19 cellular contexts compared by ENCODE assay signal in the genomic region with DNA sequence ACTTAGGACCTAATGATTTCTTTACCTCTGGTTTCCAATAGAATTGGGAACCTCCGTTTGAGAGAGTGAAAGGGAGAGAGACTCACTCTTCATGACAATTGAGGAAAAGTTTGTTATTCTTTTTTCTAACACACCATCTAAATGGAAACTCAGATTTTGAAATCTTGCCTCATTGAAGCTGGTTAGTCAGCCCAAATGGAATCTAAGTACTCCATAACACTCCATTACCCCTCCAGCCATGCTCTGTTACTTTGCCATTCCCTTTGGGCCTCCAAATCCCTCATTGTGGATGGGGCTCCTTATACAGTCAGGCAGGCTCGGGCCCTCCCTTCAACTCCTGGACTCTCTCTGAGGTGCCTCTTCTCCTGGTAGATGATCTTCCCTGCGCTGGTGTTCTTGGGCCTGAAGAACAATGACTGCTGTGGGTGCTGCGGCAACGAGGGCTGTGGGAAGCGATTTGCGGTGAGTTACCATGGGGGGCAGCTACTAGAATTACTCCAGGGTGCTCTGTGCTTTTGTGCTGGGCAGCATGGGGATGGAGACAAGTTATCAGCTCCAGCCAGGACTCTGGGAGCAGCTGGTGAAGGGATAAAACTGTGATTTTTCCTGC. TPM values are rescaled to one million over a fixed set of nuclear protein-coding genes. Genes with fewer than 3 reads are reported as not detected.
"Had no signal": no experiment of that assay in that cellular context is flagged by ENCODE, and none has a peak within 500 bp of the region (broad histone marks: within the 10 kb centered on the region; RNA-seq: fewer than 3 reads in every experiment).

No MANE protein-coding gene starts in this region.

- H3K27ac ChIP-seq: colonic mucosa, epithelial cell of prostate, testis had no signal

- H3K27ac Mint-ChIP-seq: activated CD4-positive, alpha-beta T cell treated with anti-CD3 and anti-CD28 coated beads, Interleukin-2, amount 10 ng/mL, durations not matched to agents 24 days and 14 days; activated naive CD4-positive, alpha-beta T cell treated with anti-CD3 and anti-CD28 coated beads, Interleukin-2, amount 10 ng/mL, durations not matched to agents 7 days and 5 days; activated T-helper 17 cell treated with anti-CD3 and anti-CD28 coated beads, Interleukin-2, amount 50 U/mL, for 72 hours; stimulated activated naive CD8-positive, alpha-beta T cell treated with anti-CD3 and anti-CD28 coated beads, Interleukin-15, amount 100 ng/mL, for 72 hours had no signal

- DNase-seq: activated CD4-positive, alpha-beta T cell treated with anti-CD3 and anti-CD28 coated beads, Interleukin-2, amount 10 ng/mL, durations not matched to agents 24 days and 14 days; activated CD8-positive, alpha-beta memory T cell treated with anti-CD3 and anti-CD28 coated beads for 24 hours; activated naive CD4-positive, alpha-beta T cell treated with anti-CD3 and anti-CD28 coated beads, Interleukin-2, amount 10 ng/mL, durations not matched to agents 7 days and 5 days; adrenal gland; caudate nucleus; colonic mucosa; effector memory CD4-positive, alpha-beta T cell; lower lobe of right lung; midbrain; naive B cell; occipital lobe; stimulated activated CD4-positive, alpha-beta T cell treated with anti-CD3 and anti-CD28 coated beads, Interleukin-4, amount 100 ng/mL, for 4 hours; stimulated activated naive CD8-positive, alpha-beta T cell treated with anti-CD3 and anti-CD28 coated beads, Interleukin-15, amount 100 ng/mL, for 72 hours; testis had no signal

- H3K9me3 ChIP-seq: adrenal gland, colonic mucosa, lower lobe of right lung, testis had no signal

- H3K9me3 Mint-ChIP-seq: activated CD4-positive, alpha-beta T cell treated with anti-CD3 and anti-CD28 coated beads, Interleukin-2, amount 10 ng/mL, durations not matched to agents 24 days and 14 days; activated naive CD4-positive, alpha-beta T cell treated with anti-CD3 and anti-CD28 coated beads, Interleukin-2, amount 10 ng/mL, durations not matched to agents 7 days and 5 days; activated T-helper 17 cell treated with anti-CD3 and anti-CD28 coated beads, Interleukin-2, amount 50 U/mL, for 72 hours; naive B cell; stimulated activated naive CD8-positive, alpha-beta T cell treated with anti-CD3 and anti-CD28 coated beads, Interleukin-15, amount 100 ng/mL, for 72 hours had no signal

- H3K4me3 ChIP-seq: adrenal gland, colonic mucosa, lower lobe of right lung, testis had no signal

- H3K4me3 Mint-ChIP-seq: activated CD4-positive, alpha-beta T cell treated with anti-CD3 and anti-CD28 coated beads, Interleukin-2, amount 10 ng/mL, durations not matched to agents 24 days and 14 days; activated naive CD4-positive, alpha-beta T cell treated with anti-CD3 and anti-CD28 coated beads, Interleukin-2, amount 10 ng/mL, durations not matched to agents 7 days and 5 days; activated T-helper 17 cell treated with anti-CD3 and anti-CD28 coated beads, Interleukin-2, amount 50 U/mL, for 72 hours; naive B cell; stimulated activated naive CD8-positive, alpha-beta T cell treated with anti-CD3 and anti-CD28 coated beads, Interleukin-15, amount 100 ng/mL, for 72 hours had no signal

- ATAC-seq: activated T-helper 17 cell treated with anti-CD3 and anti-CD28 coated beads, Interleukin-2, amount 50 U/mL, for 72 hours; stimulated activated naive CD8-positive, alpha-beta T cell treated with anti-CD3 and anti-CD28 coated beads, Interleukin-15, amount 100 ng/mL, for 72 hours had no signal

- FAIRE-seq: urothelium cell line had no signal

- H3K36me3 Mint-ChIP-seq: activated naive CD4-positive, alpha-beta T cell treated with anti-CD3 and anti-CD28 coated beads, Interleukin-2, amount 10 ng/mL, durations not matched to agents 7 days and 5 days; naive B cell had no signal

- H3K4me1 Mint-ChIP-seq: activated CD4-positive, alpha-beta T cell treated with anti-CD3 and anti-CD28 coated beads, Interleukin-2, amount 10 ng/mL, durations not matched to agents 24 days and 14 days; activated naive CD4-positive, alpha-beta T cell treated with anti-CD3 and anti-CD28 coated beads, Interleukin-2, amount 10 ng/mL, durations not matched to agents 7 days and 5 days; activated T-helper 17 cell treated with anti-CD3 and anti-CD28 coated beads, Interleukin-2, amount 50 U/mL, for 72 hours; naive B cell; stimulated activated naive CD8-positive, alpha-beta T cell treated with anti-CD3 and anti-CD28 coated beads, Interleukin-15, amount 100 ng/mL, for 72 hours had no signal

- H3K27me3 ChIP-seq: adrenal gland, colonic mucosa, testis had no signal

- H3K36me3 ChIP-seq: adrenal gland, colonic mucosa, lower lobe of right lung had no signal

RNA-seq across cellular contexts. Expression of a gene that starts 1.1 kb away (rescaled TPM):
- total RNA-seq: activated CD4-positive, alpha-beta T cell treated with anti-CD3 and anti-CD28 coated beads, Interleukin-2, amount 10 ng/mL, durations not matched to agents 24 days and 14 days; activated T-helper 17 cell treated with anti-CD3 and anti-CD28 coated beads, Interleukin-2, amount 50 U/mL, for 72 hours; lower lobe of right lung; occipital lobe; pulmonary artery endothelial cell; T-helper 1 cell treated with Interleukin-12 subunit alpha and Interleukin-12 subunit beta and Interleukin-4 antibody, amounts not matched to agents 30 ng/mL and 1 ng/mL, for 36 hours had no signal
